ENCODE assay signal across 26 cellular contexts in the genomic region with DNA sequence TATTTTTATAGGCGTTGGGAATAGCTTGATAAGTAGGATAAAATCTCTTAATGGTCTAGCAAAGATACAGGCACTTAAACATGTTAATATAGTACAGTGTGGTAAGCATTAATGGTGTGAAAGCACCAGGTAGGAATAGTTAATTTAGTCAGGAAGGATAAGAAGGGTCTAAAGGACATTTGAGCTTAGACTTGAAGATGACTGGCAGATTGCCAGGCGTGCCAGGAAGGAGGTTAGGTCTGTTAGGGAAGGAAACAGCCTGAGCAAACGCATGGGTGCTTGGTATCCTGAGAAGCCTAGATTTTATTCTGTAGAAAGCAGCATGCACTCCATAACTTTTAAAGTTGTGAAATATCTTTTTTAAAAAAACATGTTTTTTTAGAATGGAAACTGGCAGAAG. TPM values are rescaled to one million over a fixed set of nuclear protein-coding genes. Genes with fewer than 3 reads are reported as not detected.
A peak's percentile ranks its signal among the peaks of the same experiment; 100 is the strongest.
DNase-seq lines count a peak whose midpoint lies in the region; ATAC-seq, FAIRE-seq and TF ChIP-seq lines count a peak whose summit lies in the region.
"Had no signal": no experiment of that assay in that cellular context is flagged by ENCODE, and none has a peak within 500 bp of the region (broad histone marks: within the 10 kb centered on the region; RNA-seq: fewer than 3 reads in every experiment).

No MANE protein-coding gene starts in this region.

- H3K27me3 ChIP-seq in K562 (ENCODE audit: control insufficient read depth in 2 of 2, insufficient read depth in 2 of 2, low read length in 2 of 2), result no peaks in the 10 kb centered on the region
- H3K27me3 ChIP-seq in small intestine (ENCODE audit: control insufficient read depth in 2 of 2, insufficient read depth in 2 of 2, low read length in 2 of 2), result no peaks in the 10 kb centered on the region
- H3K27me3 ChIP-seq in foreskin keratinocyte, result no peaks in the 10 kb centered on the region
- H3K27me3 ChIP-seq: Peyer's patch, transverse colon had no signal

- TF ChIP-seq EP300 in Ishikawa (IDR thresholded peaks at IDR 0.05; ENCODE audit: borderline replicate concordance) (no peak), K562 (IDR thresholded peaks at IDR 0.05; ENCODE audit: low read length) (no peak)

- no peak overlapping the region for H3K4me3 ChIP-seq in K562
- no peak overlapping the region for H3K4me3 ChIP-seq in small intestine (ENCODE audit: low read depth in 1 of 2, low read length in 2 of 2)
- H3K4me3 ChIP-seq: Peyer's patch, transverse colon had no signal

- no peaks in the 10 kb centered on the region for H3K9me1 ChIP-seq in K562 (ENCODE audit: control insufficient read depth, insufficient read depth, low read length)

- no peaks in the 10 kb centered on the region for H3K79me2 ChIP-seq in K562 (ENCODE audit: control insufficient read depth, insufficient read depth, low read length)

- CTCF ChIA-PET in K562 (lab: Yijun Ruan, JAX; ENCODE audit: low intra/inter-chr PET ratio), result no interaction called here

- DNase-seq in NCI-H2196 treated with DMSO at 0.1 percent for 48 hours (lab: John Stamatoyannopoulos, UW; ENCODE audit: unreplicated experiment), result peak; percentile 6
- DNase-seq in NCI-H2196 (lab: John Stamatoyannopoulos, UW; ENCODE audit: unreplicated experiment), result no peak
- DNase-seq in K562 (ENCODE audit: extremely low read depth in 1 of 4, low spot score in 3 of 4), result no peak
- DNase-seq in small intestine, result peak; percentile 63
- no peak for DNase-seq in DMS153 (lab: John Stamatoyannopoulos, UW)
- no peak for DNase-seq in NCI-H524 treated with DMSO at 0.1 percent for 48 hours (lab: John Stamatoyannopoulos, UW)
- DNase-seq in foreskin keratinocyte, result no peak
- DNase-seq: activated naive CD4-positive, alpha-beta T cell treated with anti-CD3 and anti-CD28 coated beads for 36 hours; activated T-cell treated with anti-CD3 and anti-CD28 coated beads, Interleukin-2, amount 50 U/mL, for 48 hours; AML-193; cortex of kidney; endodermal cell; H9; Karpas-422; NCI-H1694; NCI-H446 treated with DMSO at 0.1 percent for 48 hours; Peyer's patch; SIG-M5; transverse colon had no signal

- H3K27ac ChIP-seq in K562 (ENCODE audit: extremely low read depth, low read depth, low read length) (no peak overlapping the region), small intestine (ENCODE audit: low read depth in 1 of 2, low read length in 1 of 2) (no peak overlapping the region), foreskin keratinocyte (no peak overlapping the region)
- H3K27ac ChIP-seq: Peyer's patch, transverse colon had no signal

- no peaks in the 10 kb centered on the region for H3K9me3 ChIP-seq in K562 (replicated peaks; ENCODE audit: control insufficient read depth, insufficient read depth, low read depth, low read length)
- no peaks in the 10 kb centered on the region for H3K9me3 ChIP-seq in small intestine (ENCODE audit: control insufficient read depth, low read depth)
- H3K9me3 ChIP-seq: Peyer's patch, transverse colon had no signal

- TF ChIP-seq CTCF in K562 (IDR thresholded peaks at IDR 0.05 in 2 of 3, conservative IDR thresholded peaks at IDR 0.05 in 1 of 3; ENCODE audit: insufficient read depth in 2 of 3, low read depth in 1 of 3, low read length in 3 of 3), result no peak
- no peak for TF ChIP-seq CTCF in foreskin keratinocyte (conservative IDR thresholded peaks at IDR 0.05)

- intact Hi-C loops in K562 (cut with micrococcal nuclease), result no loop called here

- TF ChIP-seq POLR2A in K562 (conservative IDR thresholded peaks at IDR 0.05), result no peak

- H3K36me3 ChIP-seq in K562 (ENCODE audit: control insufficient read depth, insufficient read depth, low read length), result peaks cover 96% of the 10 kb centered on the region
- H3K36me3 ChIP-seq in small intestine (ENCODE audit: control insufficient read depth in 2 of 2, insufficient read depth in 2 of 2, low read length in 2 of 2), result peaks cover 7 to 16% of the 10 kb centered on the region in 2 donors

- H3K4me1 ChIP-seq in K562 (replicated peaks in 1 of 2; ENCODE audit: control insufficient read depth in 2 of 2, insufficient read depth in 2 of 2, low read length in 2 of 2) (no peaks in the 10 kb centered on the region), small intestine (ENCODE audit: control insufficient read depth in 2 of 2, insufficient read depth in 1 of 2, low read depth in 1 of 2, low read length in 1 of 2) (no peaks in the 10 kb centered on the region), foreskin keratinocyte (no peaks in the 10 kb centered on the region)
- H3K4me1 ChIP-seq: Peyer's patch had no signal

- in situ Hi-C loops in K562 (cut with MboI), result no loop called here

- no peak overlapping the region for H3K4me2 ChIP-seq in K562 (ENCODE audit: insufficient read depth, low read length)

- no peak for TF ChIP-seq RAD21 in Ishikawa (IDR thresholded peaks at IDR 0.05; ENCODE audit: low read depth)
- TF ChIP-seq RAD21 in K562 (CRISPR knock-in tag; conservative IDR thresholded peaks at IDR 0.05 in 1 of 2, IDR thresholded peaks at IDR 0.05 in 1 of 2), result no peak

- no TSS peak for BruUV-seq in K562 (replicated peaks; lab: Mats Ljungman, UMichigan)

- WGBS in K562 (ENCODE audit: insufficient coverage, low coverage, missing lambda C conversion rate), result 94% methylated on average over 3 of the region's 3 CpGs
- 37 to 61% (median 46%) methylated on average over 3 of the region's 3 CpGs for WGBS in small intestine, 3 donors

- H3K9ac ChIP-seq in K562 (ENCODE audit: insufficient read depth in 1 of 2, low read depth in 2 of 2, low read length in 2 of 2), result no peak overlapping the region

- POLR2A ChIA-PET in K562 (lab: Yijun Ruan, JAX), result interaction anchor here (0.7 to 1.1 kb wide), 4 partner anchors 10 to 378 kb away, joined by 3 read pairs; no protein-coding TSS in a partner anchor

- no peak overlapping the region for H2AFZ ChIP-seq in K562 (ENCODE audit: low read depth, low read length)

- ATAC-seq in K562 (no peak), foreskin keratinocyte (no peak)
- ATAC-seq: sciatic nerve had no signal

- FAIRE-seq in K562 (lab: Jason Lieb, UNC), result no peak
- FAIRE-seq in small intestine (lab: Jason Lieb, UNC), result no peak
- FAIRE-seq: A204.1, bronchial epithelial cell, GM12892, HTR-8/SVneo, islet of Langerhans had no signal

- no peaks in the 10 kb centered on the region for H4K20me1 ChIP-seq in K562 (replicated peaks; ENCODE audit: control insufficient read depth, insufficient read depth, low read length)

TF ChIP-seq in Ishikawa, 13 proteins besides CTCF, POLR2A, EP300 and RAD21:
- no peak for TF ChIP-seq CREB1 (IDR thresholded peaks at IDR 0.05; ENCODE audit: low read depth)
- 0 out of 2 replicates have a peak, but pooled peaks have one; percentile 23 for TF ChIP-seq NFIC (IDR thresholded peaks at IDR 0.05)

RNA-seq across cellular contexts. Expression of gene SEC62, which starts 17.7 kb away (rescaled TPM):
- 16.8 and 69.9 TPM in 2 replicates for total RNA-seq in K562 (2011; cell fraction: chromatin; rRNA removed; ENCODE audit: low replicate concordance)
- total RNA-seq in K562 (2011; cell fraction: nucleolus; rRNA removed), result 9.7 and 15.5 TPM in 2 replicates
- total RNA-seq in K562 (2011; cell fraction: nucleoplasm; rRNA removed), result 37.0 and 70.5 TPM in 2 replicates
- total RNA-seq in K562 (2014; rRNA removed) (34.5 and 36.0 TPM in 2 replicates), K562 (2014; rRNA removed; fragmentation: Illumina TruSeq; extraction: Trizol) (45.3 and 55.8 TPM in 2 replicates), K562 (2015; rRNA removed; fragmentation: Illumina TruSeq; extraction: Trizol) (47.9 and 51.8 TPM in 2 replicates), K562 (2021) (46.6 and 52.1 TPM in 2 replicates), foreskin keratinocyte (38.2 and 50.0 TPM in 2 replicates)
- polyA plus RNA-seq in K562 (2011; rRNA removed) (47.3 and 54.0 TPM in 2 replicates), K562 (2014; fragmentation: Illumina TruSeq; extraction: Trizol) (62.6 and 78.8 TPM in 2 replicates), K562 (2014; fragmentation: Nextera tagmentation; extraction: Ambion mirVana) (100 to 1,000 TPM; 118 to 152 TPM), K562 (2014; rRNA removed) (43.2 and 52.7 TPM in 2 replicates), small intestine (10 to 100 TPM; 38.7 to 69.7 (median 50.5) TPM), foreskin keratinocyte (48.9 and 50.4 TPM in 2 replicates)
- polyA plus RNA-seq in K562 (2011; cell fraction: cytosol; rRNA removed), result 28.3 and 50.2 TPM in 2 replicates
- 24.7 and 33.9 TPM in 2 replicates for polyA plus RNA-seq in K562 (2011; cell fraction: nucleus; rRNA removed)
- polyA plus RNA-seq in K562 (2012), result 36.4 and 92.2 TPM in 2 replicates
- 94.8 and 102 TPM in 2 replicates for polyA minus RNA-seq in K562 (2011; rRNA and poly(A)+ RNA removed)
- 18.3 and 22.0 TPM in 2 replicates for polyA minus RNA-seq in K562 (2011; cell fraction: cytosol; rRNA and poly(A)+ RNA removed)
- 10.4 and 24.3 TPM in 2 replicates for polyA minus RNA-seq in K562 (2011; cell fraction: nucleus; rRNA and poly(A)+ RNA removed)

RNA-seq across cellular contexts. Expression of gene GPR160, which starts 53.5 kb away (rescaled TPM):
- 2.5 and 7.3 TPM in 2 replicates for total RNA-seq in K562 (2011; cell fraction: chromatin; rRNA removed; ENCODE audit: low replicate concordance)
- total RNA-seq in K562 (2011; cell fraction: nucleolus; rRNA removed), result 1.3 and 2.4 TPM in 2 replicates
- 4.3 and 6.6 TPM in 2 replicates for total RNA-seq in K562 (2011; cell fraction: nucleoplasm; rRNA removed)
- total RNA-seq in K562 (2014; rRNA removed), result 6.0 and 8.3 TPM in 2 replicates
- total RNA-seq in K562 (2014; rRNA removed; fragmentation: Illumina TruSeq; extraction: Trizol), result 9.1 and 9.6 TPM in 2 replicates
- 7.8 and 9.5 TPM in 2 replicates for total RNA-seq in K562 (2015; rRNA removed; fragmentation: Illumina TruSeq; extraction: Trizol)
- total RNA-seq in K562 (2021), result 5.0 and 6.6 TPM in 2 replicates
- polyA plus RNA-seq in K562 (2011; rRNA removed), result 6.8 and 8.7 TPM in 2 replicates
- polyA plus RNA-seq in K562 (2011; cell fraction: cytosol; rRNA removed), result 2.9 and 4.4 TPM in 2 replicates
- polyA plus RNA-seq in K562 (2011; cell fraction: nucleus; rRNA removed), result 1.4 and 1.7 TPM in 2 replicates
- 6.9 and 16.9 TPM in 2 replicates for polyA plus RNA-seq in K562 (2012)
- 9.9 and 10.5 TPM in 2 replicates for polyA plus RNA-seq in K562 (2014; fragmentation: Illumina TruSeq; extraction: Trizol)
- polyA plus RNA-seq in K562 (2014; fragmentation: Nextera tagmentation; extraction: Ambion mirVana), result 1 to 10 TPM; 1.3 to 1.5 TPM
- 5.1 and 6.0 TPM in 2 replicates for polyA plus RNA-seq in K562 (2014; rRNA removed)
- 5.0 and 5.8 TPM in 2 replicates for polyA minus RNA-seq in K562 (2011; rRNA and poly(A)+ RNA removed)
- 2.4 and 3.2 TPM in 2 replicates for polyA minus RNA-seq in K562 (2011; cell fraction: cytosol; rRNA and poly(A)+ RNA removed)
- 1.5 and 2.7 TPM in 2 replicates for polyA minus RNA-seq in K562 (2011; cell fraction: nucleus; rRNA and poly(A)+ RNA removed)
- polyA plus RNA-seq in small intestine, result 10 to 100 TPM; 48.6 to 55.9 (median 55.7) TPM
- 0.10 and 0.42 TPM in 2 replicates for total RNA-seq in foreskin keratinocyte
- polyA plus RNA-seq in foreskin keratinocyte, result 0.17 and 0.31 TPM in 2 replicates

Comparison
In these comparisons a context has a peak if more than half of its experiments do, and no peak if none do; other contexts are left out.
1. DNase-seq: peak in NCI-H2196 treated with DMSO at 0.1 percent for 48 hours (single experiment) and small intestine (single experiment); none in NCI-H2196 (single experiment), K562 (0 of 4), DMS153 (single experiment), NCI-H524 treated with DMSO at 0.1 percent for 48 hours (single experiment) and foreskin keratinocyte (0 of 2).